1 cellular context compared by ENCODE assay signal in genomic region chr14:31122098-31122611, GRCh38.
TF ChIP-seq lines count a peak whose summit lies in the region.

No MANE protein-coding gene starts in this region.

TF ChIP-seq in GM23338, 12 proteins besides CTCF, POLR2A, EP300 and RAD21 (continued from another document):
- no peak for TF ChIP-seq EZH2 (IDR thresholded peaks at IDR 0.05; ENCODE audit: low read depth, unreplicated experiment)
- TF ChIP-seq, protein P1, sequence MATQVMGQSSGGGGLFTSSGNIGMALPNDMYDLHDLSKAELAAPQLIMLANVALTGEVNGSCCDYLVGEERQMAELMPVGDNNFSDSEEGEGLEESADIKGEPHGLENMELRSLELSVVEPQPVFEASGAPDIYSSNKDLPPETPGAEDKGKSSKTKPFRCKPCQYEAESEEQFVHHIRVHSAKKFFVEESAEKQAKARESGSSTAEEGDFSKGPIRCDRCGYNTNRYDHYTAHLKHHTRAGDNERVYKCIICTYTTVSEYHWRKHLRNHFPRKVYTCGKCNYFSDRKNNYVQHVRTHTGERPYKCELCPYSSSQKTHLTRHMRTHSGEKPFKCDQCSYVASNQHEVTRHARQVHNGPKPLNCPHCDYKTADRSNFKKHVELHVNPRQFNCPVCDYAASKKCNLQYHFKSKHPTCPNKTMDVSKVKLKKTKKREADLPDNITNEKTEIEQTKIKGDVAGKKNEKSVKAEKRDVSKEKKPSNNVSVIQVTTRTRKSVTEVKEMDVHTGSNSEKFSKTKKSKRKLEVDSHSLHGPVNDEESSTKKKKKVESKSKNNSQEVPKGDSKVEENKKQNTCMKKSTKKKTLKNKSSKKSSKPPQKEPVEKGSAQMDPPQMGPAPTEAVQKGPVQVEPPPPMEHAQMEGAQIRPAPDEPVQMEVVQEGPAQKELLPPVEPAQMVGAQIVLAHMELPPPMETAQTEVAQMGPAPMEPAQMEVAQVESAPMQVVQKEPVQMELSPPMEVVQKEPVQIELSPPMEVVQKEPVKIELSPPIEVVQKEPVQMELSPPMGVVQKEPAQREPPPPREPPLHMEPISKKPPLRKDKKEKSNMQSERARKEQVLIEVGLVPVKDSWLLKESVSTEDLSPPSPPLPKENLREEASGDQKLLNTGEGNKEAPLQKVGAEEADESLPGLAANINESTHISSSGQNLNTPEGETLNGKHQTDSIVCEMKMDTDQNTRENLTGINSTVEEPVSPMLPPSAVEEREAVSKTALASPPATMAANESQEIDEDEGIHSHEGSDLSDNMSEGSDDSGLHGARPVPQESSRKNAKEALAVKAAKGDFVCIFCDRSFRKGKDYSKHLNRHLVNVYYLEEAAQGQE (IDR thresholded peaks at IDR 0.05; ENCODE audit: unreplicated experiment), result no peak
- TF ChIP-seq ZNF114 (CRISPR knock-in tag; IDR thresholded peaks at IDR 0.05), result no peak
- TF ChIP-seq, protein P2, sequence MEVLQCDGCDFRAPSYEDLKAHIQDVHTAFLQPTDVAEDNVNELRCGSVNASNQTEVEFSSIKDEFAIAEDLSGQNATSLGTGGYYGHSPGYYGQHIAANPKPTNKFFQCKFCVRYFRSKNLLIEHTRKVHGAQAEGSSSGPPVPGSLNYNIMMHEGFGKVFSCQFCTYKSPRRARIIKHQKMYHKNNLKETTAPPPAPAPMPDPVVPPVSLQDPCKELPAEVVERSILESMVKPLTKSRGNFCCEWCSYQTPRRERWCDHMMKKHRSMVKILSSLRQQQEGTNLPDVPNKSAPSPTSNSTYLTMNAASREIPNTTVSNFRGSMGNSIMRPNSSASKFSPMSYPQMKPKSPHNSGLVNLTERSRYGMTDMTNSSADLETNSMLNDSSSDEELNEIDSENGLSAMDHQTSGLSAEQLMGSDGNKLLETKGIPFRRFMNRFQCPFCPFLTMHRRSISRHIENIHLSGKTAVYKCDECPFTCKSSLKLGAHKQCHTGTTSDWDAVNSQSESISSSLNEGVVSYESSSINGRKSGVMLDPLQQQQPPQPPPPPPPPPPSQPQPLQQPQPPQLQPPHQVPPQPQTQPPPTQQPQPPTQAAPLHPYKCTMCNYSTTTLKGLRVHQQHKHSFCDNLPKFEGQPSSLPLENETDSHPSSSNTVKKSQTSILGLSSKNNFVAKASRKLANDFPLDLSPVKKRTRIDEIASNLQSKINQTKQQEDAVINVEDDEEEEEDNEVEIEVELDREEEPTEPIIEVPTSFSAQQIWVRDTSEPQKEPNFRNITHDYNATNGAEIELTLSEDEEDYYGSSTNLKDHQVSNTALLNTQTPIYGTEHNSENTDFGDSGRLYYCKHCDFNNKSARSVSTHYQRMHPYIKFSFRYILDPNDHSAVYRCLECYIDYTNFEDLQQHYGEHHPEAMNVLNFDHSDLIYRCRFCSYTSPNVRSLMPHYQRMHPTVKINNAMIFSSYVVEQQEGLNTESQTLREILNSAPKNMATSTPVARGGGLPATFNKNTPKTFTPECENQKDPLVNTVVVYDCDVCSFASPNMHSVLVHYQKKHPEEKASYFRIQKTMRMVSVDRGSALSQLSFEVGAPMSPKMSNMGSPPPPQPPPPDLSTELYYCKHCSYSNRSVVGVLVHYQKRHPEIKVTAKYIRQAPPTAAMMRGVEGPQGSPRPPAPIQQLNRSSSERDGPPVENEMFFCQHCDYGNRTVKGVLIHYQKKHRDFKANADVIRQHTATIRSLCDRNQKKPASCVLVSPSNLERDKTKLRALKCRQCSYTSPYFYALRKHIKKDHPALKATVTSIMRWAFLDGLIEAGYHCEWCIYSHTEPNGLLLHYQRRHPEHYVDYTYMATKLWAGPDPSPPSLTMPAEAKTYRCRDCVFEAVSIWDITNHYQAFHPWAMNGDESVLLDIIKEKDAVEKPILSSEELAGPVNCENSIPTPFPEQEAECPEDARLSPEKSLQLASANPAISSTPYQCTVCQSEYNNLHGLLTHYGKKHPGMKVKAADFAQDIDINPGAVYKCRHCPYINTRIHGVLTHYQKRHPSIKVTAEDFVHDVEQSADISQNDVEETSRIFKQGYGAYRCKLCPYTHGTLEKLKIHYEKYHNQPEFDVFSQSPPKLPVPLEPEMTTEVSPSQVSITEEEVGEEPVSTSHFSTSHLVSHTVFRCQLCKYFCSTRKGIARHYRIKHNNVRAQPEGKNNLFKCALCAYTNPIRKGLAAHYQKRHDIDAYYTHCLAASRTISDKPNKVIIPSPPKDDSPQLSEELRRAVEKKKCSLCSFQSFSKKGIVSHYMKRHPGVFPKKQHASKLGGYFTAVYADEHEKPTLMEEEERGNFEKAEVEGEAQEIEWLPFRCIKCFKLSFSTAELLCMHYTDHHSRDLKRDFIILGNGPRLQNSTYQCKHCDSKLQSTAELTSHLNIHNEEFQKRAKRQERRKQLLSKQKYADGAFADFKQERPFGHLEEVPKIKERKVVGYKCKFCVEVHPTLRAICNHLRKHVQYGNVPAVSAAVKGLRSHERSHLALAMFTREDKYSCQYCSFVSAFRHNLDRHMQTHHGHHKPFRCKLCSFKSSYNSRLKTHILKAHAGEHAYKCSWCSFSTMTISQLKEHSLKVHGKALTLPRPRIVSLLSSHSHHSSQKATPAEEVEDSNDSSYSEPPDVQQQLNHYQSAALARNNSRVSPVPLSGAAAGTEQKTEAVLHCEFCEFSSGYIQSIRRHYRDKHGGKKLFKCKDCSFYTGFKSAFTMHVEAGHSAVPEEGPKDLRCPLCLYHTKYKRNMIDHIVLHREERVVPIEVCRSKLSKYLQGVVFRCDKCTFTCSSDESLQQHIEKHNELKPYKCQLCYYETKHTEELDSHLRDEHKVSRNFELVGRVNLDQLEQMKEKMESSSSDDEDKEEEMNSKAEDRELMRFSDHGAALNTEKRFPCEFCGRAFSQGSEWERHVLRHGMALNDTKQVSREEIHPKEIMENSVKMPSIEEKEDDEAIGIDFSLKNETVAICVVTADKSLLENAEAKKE (CRISPR knock-in tag; IDR thresholded peaks at IDR 0.05), result no peak
- TF ChIP-seq ZNF331 (CRISPR knock-in tag; IDR thresholded peaks at IDR 0.05; ENCODE audit: low read depth), result no peak
- TF ChIP-seq CREB1 (CRISPR knock-in tag; IDR thresholded peaks at IDR 0.05; ENCODE audit: low read depth), result no peak
- no peak for TF ChIP-seq EZH2phosphoT487 (IDR thresholded peaks at IDR 0.05; ENCODE audit: unreplicated experiment)
